1 cellular context compared by ENCODE assay signal in the genomic region with DNA sequence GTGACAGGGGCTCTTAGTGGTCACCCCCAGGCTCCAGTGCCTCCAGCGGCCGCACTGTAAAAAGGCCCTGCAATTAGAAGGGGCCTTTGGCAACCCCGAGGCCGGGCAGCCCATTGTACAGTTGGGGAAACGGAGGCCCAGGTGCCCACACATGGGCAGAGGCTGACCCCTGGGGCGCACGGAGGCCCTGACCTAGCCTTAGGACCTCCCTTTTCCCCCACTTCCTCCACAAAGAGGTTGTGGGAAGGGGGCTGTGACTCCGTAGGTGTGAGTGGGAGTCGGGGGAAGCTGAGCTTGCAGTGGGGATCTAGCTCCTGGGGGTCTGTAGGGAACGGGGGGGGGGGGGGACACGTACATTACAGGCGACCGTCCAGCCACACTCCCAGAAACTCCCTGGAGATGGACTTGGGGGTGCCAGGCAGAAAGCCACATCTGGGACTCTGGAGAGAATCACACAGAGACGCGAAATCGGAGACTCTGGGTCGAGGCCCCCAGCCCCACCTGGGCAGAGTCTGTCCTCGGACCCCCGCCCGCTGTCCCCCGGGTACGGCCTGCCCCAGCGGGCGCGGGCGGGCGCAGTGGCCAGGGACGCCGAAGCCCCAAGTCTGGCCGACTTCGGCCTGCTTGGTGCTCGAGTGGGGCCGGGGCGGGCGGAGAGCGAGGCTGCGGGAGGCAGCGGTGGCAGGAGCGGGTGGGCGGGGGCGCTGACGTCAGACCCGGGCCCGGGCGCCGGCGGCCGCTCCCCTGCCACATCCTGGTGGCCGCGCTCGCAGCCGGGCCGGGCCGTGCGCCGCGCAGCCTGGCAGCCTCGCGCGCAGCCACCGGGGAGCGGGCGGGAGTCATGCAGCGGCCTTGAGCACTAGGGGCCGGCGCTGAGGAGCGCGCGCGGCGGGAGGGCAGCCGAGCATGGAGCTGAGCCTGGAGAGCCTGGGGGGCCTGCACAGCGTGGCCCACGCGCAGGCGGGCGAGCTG.
TF ChIP-seq lines count a peak whose summit lies in the region.

A gene (plus strand): TSS at position 750 of the 972 bp plus-strand sequence. CDS start 157 bp downstream, at position 907.

TF ChIP-seq in HEK293, 187 proteins besides CTCF, POLR2A, EP300 and RAD21:
- TF ChIP-seq, protein P1, sequence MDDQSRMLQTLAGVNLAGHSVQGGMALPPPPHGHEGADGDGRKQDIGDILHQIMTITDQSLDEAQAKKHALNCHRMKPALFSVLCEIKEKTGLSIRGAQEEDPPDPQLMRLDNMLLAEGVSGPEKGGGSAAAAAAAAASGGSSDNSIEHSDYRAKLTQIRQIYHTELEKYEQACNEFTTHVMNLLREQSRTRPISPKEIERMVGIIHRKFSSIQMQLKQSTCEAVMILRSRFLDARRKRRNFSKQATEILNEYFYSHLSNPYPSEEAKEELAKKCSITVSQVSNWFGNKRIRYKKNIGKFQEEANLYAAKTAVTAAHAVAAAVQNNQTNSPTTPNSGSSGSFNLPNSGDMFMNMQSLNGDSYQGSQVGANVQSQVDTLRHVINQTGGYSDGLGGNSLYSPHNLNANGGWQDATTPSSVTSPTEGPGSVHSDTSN (CRISPR knock-in tag; IDR thresholded peaks at IDR 0.05) = 0 out of 2 replicates have a peak, but pooled peaks have one; percentile 29
- peak; percentile 80 for TF ChIP-seq ZFHX2 (tag by site-specific recombination; conservative IDR thresholded peaks at IDR 0.05)
- peak; percentile 17; the same call in 1 of the 2 replicates for TF ChIP-seq GLIS2 (tag by site-specific recombination; IDR thresholded peaks at IDR 0.05)
- peak; percentile 32; the same call in 1 of the 2 replicates for TF ChIP-seq EGR2 (tag by site-specific recombination; IDR thresholded peaks at IDR 0.05; ENCODE audit: low read depth)
- peak; percentile 59 for TF ChIP-seq ZIC2 (tag by site-specific recombination; IDR thresholded peaks at IDR 0.05)
- no peak for TF ChIP-seq ZNF624 (tag by site-specific recombination; IDR thresholded peaks at IDR 0.05)
- peak; percentile 50; the same call in 1 of the 2 replicates for TF ChIP-seq ZNF335 (tag by site-specific recombination; conservative IDR thresholded peaks at IDR 0.05)
- TF ChIP-seq ZNF544 (tag by site-specific recombination; IDR thresholded peaks at IDR 0.05) = no peak
- TF ChIP-seq, protein P2, sequence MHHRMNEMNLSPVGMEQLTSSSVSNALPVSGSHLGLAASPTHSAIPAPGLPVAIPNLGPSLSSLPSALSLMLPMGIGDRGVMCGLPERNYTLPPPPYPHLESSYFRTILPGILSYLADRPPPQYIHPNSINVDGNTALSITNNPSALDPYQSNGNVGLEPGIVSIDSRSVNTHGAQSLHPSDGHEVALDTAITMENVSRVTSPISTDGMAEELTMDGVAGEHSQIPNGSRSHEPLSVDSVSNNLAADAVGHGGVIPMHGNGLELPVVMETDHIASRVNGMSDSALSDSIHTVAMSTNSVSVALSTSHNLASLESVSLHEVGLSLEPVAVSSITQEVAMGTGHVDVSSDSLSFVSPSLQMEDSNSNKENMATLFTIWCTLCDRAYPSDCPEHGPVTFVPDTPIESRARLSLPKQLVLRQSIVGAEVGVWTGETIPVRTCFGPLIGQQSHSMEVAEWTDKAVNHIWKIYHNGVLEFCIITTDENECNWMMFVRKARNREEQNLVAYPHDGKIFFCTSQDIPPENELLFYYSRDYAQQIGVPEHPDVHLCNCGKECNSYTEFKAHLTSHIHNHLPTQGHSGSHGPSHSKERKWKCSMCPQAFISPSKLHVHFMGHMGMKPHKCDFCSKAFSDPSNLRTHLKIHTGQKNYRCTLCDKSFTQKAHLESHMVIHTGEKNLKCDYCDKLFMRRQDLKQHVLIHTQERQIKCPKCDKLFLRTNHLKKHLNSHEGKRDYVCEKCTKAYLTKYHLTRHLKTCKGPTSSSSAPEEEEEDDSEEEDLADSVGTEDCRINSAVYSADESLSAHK (tag by site-specific recombination; IDR thresholded peaks at IDR 0.05) = no peak
- TF ChIP-seq GLIS1 (tag by site-specific recombination; IDR thresholded peaks at IDR 0.05) = peak; percentile 47; the same call in 1 of the 2 replicates
- TF ChIP-seq, protein P3, sequence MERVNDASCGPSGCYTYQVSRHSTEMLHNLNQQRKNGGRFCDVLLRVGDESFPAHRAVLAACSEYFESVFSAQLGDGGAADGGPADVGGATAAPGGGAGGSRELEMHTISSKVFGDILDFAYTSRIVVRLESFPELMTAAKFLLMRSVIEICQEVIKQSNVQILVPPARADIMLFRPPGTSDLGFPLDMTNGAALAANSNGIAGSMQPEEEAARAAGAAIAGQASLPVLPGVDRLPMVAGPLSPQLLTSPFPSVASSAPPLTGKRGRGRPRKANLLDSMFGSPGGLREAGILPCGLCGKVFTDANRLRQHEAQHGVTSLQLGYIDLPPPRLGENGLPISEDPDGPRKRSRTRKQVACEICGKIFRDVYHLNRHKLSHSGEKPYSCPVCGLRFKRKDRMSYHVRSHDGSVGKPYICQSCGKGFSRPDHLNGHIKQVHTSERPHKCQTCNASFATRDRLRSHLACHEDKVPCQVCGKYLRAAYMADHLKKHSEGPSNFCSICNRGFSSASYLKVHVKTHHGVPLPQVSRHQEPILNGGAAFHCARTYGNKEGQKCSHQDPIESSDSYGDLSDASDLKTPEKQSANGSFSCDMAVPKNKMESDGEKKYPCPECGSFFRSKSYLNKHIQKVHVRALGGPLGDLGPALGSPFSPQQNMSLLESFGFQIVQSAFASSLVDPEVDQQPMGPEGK (tag by site-specific recombination; IDR thresholded peaks at IDR 0.05) = peak; percentile 38; the same call in 1 of the 2 replicates
- peak; percentile 31; the same call in 1 of the 2 replicates for TF ChIP-seq ZBTB20 (tag by site-specific recombination; IDR thresholded peaks at IDR 0.05)
